In genomic region chr7:51019231-51019844, GRCh38 we compare ENCODE assay signal across 1 cellular context.
TF ChIP-seq lines count a peak whose summit lies in the region.

No MANE protein-coding gene starts in this region.

TF ChIP-seq in IMR-90, 13 proteins besides CTCF, POLR2A, EP300 and RAD21:
- TF ChIP-seq, protein P1, sequence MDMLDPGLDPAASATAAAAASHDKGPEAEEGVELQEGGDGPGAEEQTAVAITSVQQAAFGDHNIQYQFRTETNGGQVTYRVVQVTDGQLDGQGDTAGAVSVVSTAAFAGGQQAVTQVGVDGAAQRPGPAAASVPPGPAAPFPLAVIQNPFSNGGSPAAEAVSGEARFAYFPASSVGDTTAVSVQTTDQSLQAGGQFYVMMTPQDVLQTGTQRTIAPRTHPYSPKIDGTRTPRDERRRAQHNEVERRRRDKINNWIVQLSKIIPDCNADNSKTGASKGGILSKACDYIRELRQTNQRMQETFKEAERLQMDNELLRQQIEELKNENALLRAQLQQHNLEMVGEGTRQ (IDR thresholded peaks at IDR 0.05; ENCODE audit: low read depth, low read length), result 0 out of 2 replicates have a peak, but pooled peaks have one; percentile 1
- TF ChIP-seq MAZ (IDR thresholded peaks at IDR 0.05; ENCODE audit: borderline replicate concordance, low read depth, low read length) (no peak), CEBPB (IDR thresholded peaks at IDR 0.05; ENCODE audit: low read depth, low read length) (peak; percentile 57; the same call in 1 of the 2 replicates)
